ENCODE assay signal across 1 cellular context in genomic region chr3:183360971-183361624, GRCh38.
TF ChIP-seq lines count a peak whose summit lies in the region.

No MANE protein-coding gene starts in this region.

TF ChIP-seq in K562, 482 proteins besides CTCF, POLR2A, EP300 and RAD21 (continued from another document and continues in another):
- no peak for TF ChIP-seq ZNF175 (CRISPR knock-in tag; IDR thresholded peaks at IDR 0.05; ENCODE audit: low read depth)
- no peak for TF ChIP-seq FOXJ3 (CRISPR knock-in tag; IDR thresholded peaks at IDR 0.05)
- no peak for TF ChIP-seq MAFF (IDR thresholded peaks at IDR 0.05; ENCODE audit: low read length)
- TF ChIP-seq NR4A1 (CRISPR knock-in tag; IDR thresholded peaks at IDR 0.05) = no peak
- TF ChIP-seq NR4A1 (tag; IDR thresholded peaks at IDR 0.05) = no peak
- no peak for TF ChIP-seq ZNF197 (CRISPR knock-in tag; IDR thresholded peaks at IDR 0.05; ENCODE audit: low read depth)
- TF ChIP-seq, protein P1, sequence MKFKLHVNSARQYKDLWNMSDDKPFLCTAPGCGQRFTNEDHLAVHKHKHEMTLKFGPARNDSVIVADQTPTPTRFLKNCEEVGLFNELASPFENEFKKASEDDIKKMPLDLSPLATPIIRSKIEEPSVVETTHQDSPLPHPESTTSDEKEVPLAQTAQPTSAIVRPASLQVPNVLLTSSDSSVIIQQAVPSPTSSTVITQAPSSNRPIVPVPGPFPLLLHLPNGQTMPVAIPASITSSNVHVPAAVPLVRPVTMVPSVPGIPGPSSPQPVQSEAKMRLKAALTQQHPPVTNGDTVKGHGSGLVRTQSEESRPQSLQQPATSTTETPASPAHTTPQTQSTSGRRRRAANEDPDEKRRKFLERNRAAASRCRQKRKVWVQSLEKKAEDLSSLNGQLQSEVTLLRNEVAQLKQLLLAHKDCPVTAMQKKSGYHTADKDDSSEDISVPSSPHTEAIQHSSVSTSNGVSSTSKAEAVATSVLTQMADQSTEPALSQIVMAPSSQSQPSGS (CRISPR knock-in tag; IDR thresholded peaks at IDR 0.05) = no peak
- peak in 1 of 2 experiments; percentile 64; a peak in 1 of 4 replicates for TF ChIP-seq NONO (IDR thresholded peaks at IDR 0.05; ENCODE audit: low read depth in 2 of 2, low read length in 1 of 2)
- no peak for TF ChIP-seq GATAD2A (IDR thresholded peaks at IDR 0.05)
- peak; percentile 87; the same call in 1 of the 2 replicates for TF ChIP-seq HLTF (IDR thresholded peaks at IDR 0.05)
- no peak for TF ChIP-seq RBM39 (optimal IDR thresholded peaks at IDR 0.05; ENCODE audit: low read depth, low read length)
- peak; percentile 80 for TF ChIP-seq SMARCC2 (IDR thresholded peaks at IDR 0.05; ENCODE audit: low read depth)
- TF ChIP-seq ZBTB9 (CRISPR knock-in tag; IDR thresholded peaks at IDR 0.05) = peak; percentile 67; the same call in 1 of the 2 replicates
- TF ChIP-seq PRDM10 (IDR thresholded peaks at IDR 0.05; ENCODE audit: partially characterized antibody) = peak; percentile 60
- TF ChIP-seq, protein P2, sequence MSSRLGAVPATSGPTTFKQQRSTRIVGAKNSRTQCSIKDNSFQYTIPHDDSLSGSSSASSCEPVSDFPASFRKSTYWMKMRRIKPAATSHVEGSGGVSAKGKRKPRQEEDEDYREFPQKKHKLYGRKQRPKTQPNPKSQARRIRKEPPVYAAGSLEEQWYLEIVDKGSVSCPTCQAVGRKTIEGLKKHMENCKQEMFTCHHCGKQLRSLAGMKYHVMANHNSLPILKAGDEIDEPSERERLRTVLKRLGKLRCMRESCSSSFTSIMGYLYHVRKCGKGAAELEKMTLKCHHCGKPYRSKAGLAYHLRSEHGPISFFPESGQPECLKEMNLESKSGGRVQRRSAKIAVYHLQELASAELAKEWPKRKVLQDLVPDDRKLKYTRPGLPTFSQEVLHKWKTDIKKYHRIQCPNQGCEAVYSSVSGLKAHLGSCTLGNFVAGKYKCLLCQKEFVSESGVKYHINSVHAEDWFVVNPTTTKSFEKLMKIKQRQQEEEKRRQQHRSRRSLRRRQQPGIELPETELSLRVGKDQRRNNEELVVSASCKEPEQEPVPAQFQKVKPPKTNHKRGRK (tag; IDR thresholded peaks at IDR 0.05) = peak; percentile 98
- TF ChIP-seq COPS2 (conservative IDR thresholded peaks at IDR 0.05) = no peak
- peak in 1 of 2 experiments; percentile 70; a peak in 2 of 4 replicates for TF ChIP-seq ARNT (IDR thresholded peaks at IDR 0.05)
- peak in 1 of 3 experiments; percentile 50 for TF ChIP-seq YY1 (IDR thresholded peaks at IDR 0.05; ENCODE audit: borderline replicate concordance in 1 of 3, control insufficient read depth in 1 of 3, extremely low read depth in 1 of 3, insufficient read depth in 3 of 3, insufficient read length in 1 of 3, insufficient replicate concordance in 2 of 3, low read depth in 1 of 3, low read length in 2 of 3)
- TF ChIP-seq ZMIZ1 (IDR thresholded peaks at IDR 0.05; ENCODE audit: low read depth in 2 of 2, low read length in 2 of 2) = peak in 1 of 2 experiments; percentile 76; a peak in 1 of 4 replicates
- TF ChIP-seq NBN (IDR thresholded peaks at IDR 0.05; ENCODE audit: low read depth) = peak; percentile 84; the same call in 1 of the 2 replicates
- TF ChIP-seq KLF13 (tag; IDR thresholded peaks at IDR 0.05; ENCODE audit: borderline replicate concordance, low read depth) = peak; percentile 56; the same call in 1 of the 2 replicates
- no peak for TF ChIP-seq KDM4B (IDR thresholded peaks at IDR 0.05; ENCODE audit: borderline replicate concordance in 2 of 2, low read depth in 1 of 2)
- TF ChIP-seq STAG1 (CRISPR knock-in tag; IDR thresholded peaks at IDR 0.05; ENCODE audit: borderline replicate concordance) = no peak
- TF ChIP-seq, protein P3, sequence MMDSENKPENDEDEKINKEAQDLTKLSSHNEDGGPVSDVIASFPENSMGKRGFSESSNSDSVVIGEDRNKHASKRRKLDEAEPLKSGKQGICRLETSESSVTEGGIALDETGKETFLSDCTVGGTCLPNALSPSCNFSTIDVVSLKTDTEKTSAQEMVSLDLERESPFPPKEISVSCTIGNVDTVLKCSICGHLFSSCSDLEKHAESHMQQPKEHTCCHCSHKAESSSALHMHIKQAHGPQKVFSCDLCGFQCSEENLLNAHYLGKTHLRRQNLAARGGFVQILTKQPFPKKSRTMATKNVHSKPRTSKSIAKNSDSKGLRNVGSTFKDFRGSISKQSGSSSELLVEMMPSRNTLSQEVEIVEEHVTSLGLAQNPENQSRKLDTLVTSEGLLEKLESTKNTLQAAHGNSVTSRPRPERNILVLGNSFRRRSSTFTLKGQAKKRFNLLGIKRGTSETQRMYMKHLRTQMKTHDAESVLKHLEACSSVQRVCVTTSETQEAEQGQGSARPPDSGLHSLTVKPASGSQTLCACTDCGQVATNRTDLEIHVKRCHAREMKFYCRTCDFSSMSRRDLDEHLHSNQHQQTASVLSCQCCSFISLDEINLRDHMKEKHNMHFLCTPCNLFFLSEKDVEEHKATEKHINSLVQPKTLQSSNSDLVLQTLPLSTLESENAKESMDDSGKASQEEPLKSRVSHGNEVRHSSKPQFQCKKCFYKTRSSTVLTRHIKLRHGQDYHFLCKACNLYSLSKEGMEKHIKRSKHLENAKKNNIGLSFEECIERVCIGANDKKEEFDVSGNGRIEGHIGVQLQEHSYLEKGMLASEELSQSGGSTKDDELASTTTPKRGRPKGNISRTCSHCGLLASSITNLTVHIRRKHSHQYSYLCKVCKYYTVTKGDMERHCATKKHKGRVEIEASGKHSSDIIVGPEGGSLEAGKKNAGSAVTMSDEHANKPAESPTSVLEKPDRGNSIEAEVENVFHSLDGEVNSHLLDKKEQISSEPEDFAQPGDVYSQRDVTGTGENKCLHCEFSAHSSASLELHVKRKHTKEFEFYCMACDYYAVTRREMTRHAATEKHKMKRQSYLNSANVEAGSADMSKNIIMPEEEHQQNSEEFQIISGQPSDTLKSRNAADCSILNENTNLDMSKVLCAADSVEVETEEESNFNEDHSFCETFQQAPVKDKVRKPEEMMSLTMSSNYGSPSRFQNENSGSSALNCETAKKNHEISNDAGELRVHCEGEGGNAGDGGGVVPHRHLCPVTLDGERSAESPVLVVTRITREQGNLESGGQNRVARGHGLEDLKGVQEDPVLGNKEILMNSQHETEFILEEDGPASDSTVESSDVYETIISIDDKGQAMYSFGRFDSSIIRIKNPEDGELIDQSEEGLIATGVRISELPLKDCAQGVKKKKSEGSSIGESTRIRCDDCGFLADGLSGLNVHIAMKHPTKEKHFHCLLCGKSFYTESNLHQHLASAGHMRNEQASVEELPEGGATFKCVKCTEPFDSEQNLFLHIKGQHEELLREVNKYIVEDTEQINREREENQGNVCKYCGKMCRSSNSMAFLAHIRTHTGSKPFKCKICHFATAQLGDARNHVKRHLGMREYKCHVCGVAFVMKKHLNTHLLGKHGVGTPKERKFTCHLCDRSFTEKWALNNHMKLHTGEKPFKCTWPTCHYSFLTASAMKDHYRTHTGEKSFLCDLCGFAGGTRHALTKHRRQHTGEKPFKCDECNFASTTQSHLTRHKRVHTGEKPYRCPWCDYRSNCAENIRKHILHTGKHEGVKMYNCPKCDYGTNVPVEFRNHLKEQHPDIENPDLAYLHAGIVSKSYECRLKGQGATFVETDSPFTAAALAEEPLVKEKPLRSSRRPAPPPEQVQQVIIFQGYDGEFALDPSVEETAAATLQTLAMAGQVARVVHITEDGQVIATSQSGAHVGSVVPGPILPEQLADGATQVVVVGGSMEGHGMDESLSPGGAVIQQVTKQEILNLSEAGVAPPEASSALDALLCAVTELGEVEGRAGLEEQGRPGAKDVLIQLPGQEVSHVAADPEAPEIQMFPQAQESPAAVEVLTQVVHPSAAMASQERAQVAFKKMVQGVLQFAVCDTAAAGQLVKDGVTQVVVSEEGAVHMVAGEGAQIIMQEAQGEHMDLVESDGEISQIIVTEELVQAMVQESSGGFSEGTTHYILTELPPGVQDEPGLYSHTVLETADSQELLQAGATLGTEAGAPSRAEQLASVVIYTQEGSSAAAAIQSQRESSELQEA (IDR thresholded peaks at IDR 0.05; ENCODE audit: low read depth) = no peak
- TF ChIP-seq HNRNPUL1 (IDR thresholded peaks at IDR 0.05; ENCODE audit: low read length) = no peak
- peak; percentile 96 for TF ChIP-seq CC2D1A (IDR thresholded peaks at IDR 0.05)
- TF ChIP-seq CBX2 (IDR thresholded peaks at IDR 0.05; ENCODE audit: insufficient read depth, low read length, poor library complexity, severe bottlenecking) = no peak
- TF ChIP-seq SRF (CRISPR knock-in tag; IDR thresholded peaks at IDR 0.05) = no peak
- TF ChIP-seq CTBP1 (IDR thresholded peaks at IDR 0.05; ENCODE audit: borderline replicate concordance) = peak; percentile 81; the same call in 1 of the 2 replicates
- no peak for TF ChIP-seq ZC3H11A (IDR thresholded peaks at IDR 0.05; ENCODE audit: low read depth, low read length)
- TF ChIP-seq PTTG1 (tag; IDR thresholded peaks at IDR 0.05; ENCODE audit: low read depth) = no peak
- TF ChIP-seq TBL1XR1 (IDR thresholded peaks at IDR 0.05; ENCODE audit: low read length in 2 of 2) = 0 out of 4 replicates have a peak, but pooled peaks of 1 of the 2 experiments have one; percentile 39
- no peak for TF ChIP-seq MXI1 (IDR thresholded peaks at IDR 0.05; ENCODE audit: low read depth, low read length)
- TF ChIP-seq ZSCAN32 (CRISPR knock-in tag; IDR thresholded peaks at IDR 0.05) = no peak
- TF ChIP-seq MTF1 (CRISPR knock-in tag; IDR thresholded peaks at IDR 0.05; ENCODE audit: borderline replicate concordance) = no peak
- no peak for TF ChIP-seq ZNF668 (CRISPR knock-in tag; IDR thresholded peaks at IDR 0.05)
- no peak; the same call in none of the 2 replicates for TF ChIP-seq SMARCE1 (IDR thresholded peaks at IDR 0.05)
- TF ChIP-seq MEIS2 (IDR thresholded peaks at IDR 0.05; ENCODE audit: partially characterized antibody) = peak; percentile 52
